Comparison of ENCODE assay signal across 10 cellular contexts in the genomic region with DNA sequence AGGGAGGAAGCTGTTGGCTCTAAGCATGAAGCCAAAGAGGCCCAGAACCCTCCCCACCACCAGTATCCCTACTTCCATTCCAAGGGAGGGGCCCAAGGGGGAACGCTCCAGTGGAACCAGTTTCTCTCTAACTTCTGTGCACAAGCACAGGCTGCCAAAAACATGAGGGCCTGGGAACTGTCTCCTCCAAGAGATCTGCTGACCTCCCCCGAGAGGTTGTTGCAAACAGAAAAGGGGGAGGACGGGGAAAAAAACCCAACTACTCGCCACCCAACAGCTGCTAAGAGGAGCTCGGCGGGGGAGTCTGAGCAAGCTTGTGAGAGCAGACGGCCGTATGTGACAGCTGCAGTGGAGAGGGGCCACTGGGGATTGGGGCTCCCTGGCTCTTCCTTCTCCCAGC. TPM values are rescaled to one million over a fixed set of nuclear protein-coding genes. Genes with fewer than 3 reads are reported as not detected.
A peak's percentile ranks its signal among the peaks of the same experiment; 100 is the strongest.
DNase-seq lines count a peak whose midpoint lies in the region; ATAC-seq lines count a peak whose summit lies in the region.
"Had no signal": no experiment of that assay in that cellular context is flagged by ENCODE, and none has a peak within 500 bp of the region (broad histone marks: within the 10 kb centered on the region; RNA-seq: fewer than 3 reads in every experiment).

No MANE protein-coding gene starts in this region.

- H3K36me3 Mint-ChIP-seq in activated T-cell treated with anti-CD3 and anti-CD28 coated beads, Interleukin-2, amount 50 U/mL, for 24 hours (ENCODE audit: low read depth) = peaks cover 73% of the 10 kb centered on the region
- H3K36me3 Mint-ChIP-seq in naive B cell = peaks cover 6 to 15% of the 10 kb centered on the region in 2 donors

- DNase-seq in activated T-cell treated with anti-CD3 and anti-CD28 coated beads, Interleukin-2, amount 50 U/mL, for 24 hours = no peak
- no peak for DNase-seq in activated T-cell treated with anti-CD3 and anti-CD28 coated beads, Interleukin-2, amount 50 U/mL, for 48 hours
- DNase-seq in naive B cell = no peak
- no peak for DNase-seq in SIG-M5 (lab: John Stamatoyannopoulos, UW)
- DNase-seq: activated T-cell treated with anti-CD3 and anti-CD28 coated beads, Interleukin-2, amount 50 U/mL, for 72 hours had no signal

- 44 to 55% methylated on average over 8 of the region's 8 CpGs for WGBS in esophagus, 2 donors
- WGBS in urinary bladder = 14% methylated on average over 8 of the region's 8 CpGs

- ATAC-seq in naive B cell (ENCODE audit: low read depth in 2 of 2) (no peak), GM19351 (IDR thresholded peaks at IDR 0.05; ENCODE audit: unreplicated experiment) (no peak), esophagus mucosa (no peak)
- ATAC-seq: activated T-cell treated with anti-CD3 and anti-CD28 coated beads, Interleukin-2, amount 50 U/mL, for 72 hours; GM12878 had no signal

- no peak overlapping the region for H3K4me3 Mint-ChIP-seq in activated T-cell treated with anti-CD3 and anti-CD28 coated beads, Interleukin-2, amount 50 U/mL, for 24 hours
- peak overlapping the region in 1 of 8 donors; percentile 5 for H3K4me3 Mint-ChIP-seq in naive B cell
- H3K4me3 Mint-ChIP-seq: activated T-cell treated with anti-CD3 and anti-CD28 coated beads, Interleukin-2, amount 50 U/mL, for 72 hours had no signal

- H3K4me1 ChIP-seq in esophagus (ENCODE audit: control insufficient read depth in 2 of 2, insufficient read depth in 2 of 2, low read length in 1 of 2) (peaks cover 0 to 4% of the 10 kb centered on the region in 2 donors), urinary bladder (ENCODE audit: insufficient read depth) (peaks cover 2% of the 10 kb centered on the region)

- H3K4me3 ChIP-seq in esophagus (ENCODE audit: low read depth in 1 of 2, low read length in 2 of 2) = no peak overlapping the region
- H3K4me3 ChIP-seq in urinary bladder (ENCODE audit: low read depth, low read length) = no peak overlapping the region
- H3K4me3 ChIP-seq: GM12878 had no signal

- no peaks in the 10 kb centered on the region for H3K9me3 ChIP-seq in esophagus (ENCODE audit: control insufficient read depth in 2 of 2, insufficient read depth in 1 of 2, low read depth in 1 of 2, low read length in 1 of 2)

- no peaks in the 10 kb centered on the region for H3K27me3 Mint-ChIP-seq in activated T-cell treated with anti-CD3 and anti-CD28 coated beads, Interleukin-2, amount 50 U/mL, for 24 hours
- no peaks in the 10 kb centered on the region for H3K27me3 Mint-ChIP-seq in naive B cell

- H3K36me3 ChIP-seq in esophagus (ENCODE audit: control insufficient read depth in 2 of 2, insufficient read depth in 2 of 2, low read length in 1 of 2) = peaks cover 0 to 18% of the 10 kb centered on the region in 2 donors
- H3K36me3 ChIP-seq in urinary bladder (ENCODE audit: insufficient read depth) = no peaks in the 10 kb centered on the region

- peak overlapping the region; percentile 78 for H3K27ac Mint-ChIP-seq in activated T-cell treated with anti-CD3 and anti-CD28 coated beads, Interleukin-2, amount 50 U/mL, for 24 hours
- peak overlapping the region in 4 of 6 donors; percentile 14 to 79 (median 62) for H3K27ac Mint-ChIP-seq in naive B cell
- H3K27ac Mint-ChIP-seq: activated T-cell treated with anti-CD3 and anti-CD28 coated beads, Interleukin-2, amount 50 U/mL, for 72 hours had no signal

- peaks cover 34% of the 10 kb centered on the region for H3K4me1 Mint-ChIP-seq in activated T-cell treated with anti-CD3 and anti-CD28 coated beads, Interleukin-2, amount 50 U/mL, for 24 hours (ENCODE audit: low read depth)
- peaks cover 21 to 45% (median 36%) of the 10 kb centered on the region in 3 donors for H3K4me1 Mint-ChIP-seq in naive B cell

- peak overlapping the region; percentile 0 to 78 for H3K27ac ChIP-seq in esophagus (ENCODE audit: low read depth in 2 of 2, low read length in 1 of 2)
- H3K27ac ChIP-seq in urinary bladder (ENCODE audit: low read depth) = peak overlapping the region; percentile 51

- no peaks in the 10 kb centered on the region for H3K27me3 ChIP-seq in esophagus (ENCODE audit: control insufficient read depth in 1 of 2, insufficient read depth in 2 of 2, low read length in 2 of 2)

- H3K9me3 Mint-ChIP-seq in activated T-cell treated with anti-CD3 and anti-CD28 coated beads, Interleukin-2, amount 50 U/mL, for 24 hours = no peaks in the 10 kb centered on the region
- H3K9me3 Mint-ChIP-seq in naive B cell = peaks cover 0 to 3% (median 0%) of the 10 kb centered on the region in 7 donors

RNA-seq across cellular contexts. Expression of gene SLC35B1, which starts 15.7 kb away (rescaled TPM):
- 10 to 100 TPM; 25.0 to 42.2 TPM for polyA plus RNA-seq in esophagus
- 10 to 100 TPM; 20.6 to 47.5 (median 25.7) TPM for polyA plus RNA-seq in naive B cell (ENCODE audit: low read depth in 6 of 6)
- total RNA-seq in urinary bladder = 27.0 TPM
- polyA plus RNA-seq in urinary bladder = 33.1 TPM
- 37.2 TPM for total RNA-seq in esophagus mucosa

RNA-seq across cellular contexts. Expression of gene FAM117A, which starts 40.5 kb away (rescaled TPM):
- 1 to 10 TPM; 4.8 to 5.9 TPM for polyA plus RNA-seq in esophagus
- polyA plus RNA-seq in naive B cell (ENCODE audit: low read depth in 6 of 6) = 10 to 100 TPM; 36.4 to 66.0 (median 54.3) TPM
- 6.2 TPM for total RNA-seq in urinary bladder
- polyA plus RNA-seq in urinary bladder = 33.1 TPM
- total RNA-seq in esophagus mucosa = 3.9 TPM

RNA-seq across cellular contexts. Expression of gene SPOP, which starts 45.5 kb away (rescaled TPM):
- polyA plus RNA-seq in esophagus (10 to 100 TPM; 15.1 to 22.6 TPM), naive B cell (ENCODE audit: low read depth in 6 of 6) (100 to 1,000 TPM in 1 of 6 donors, 10 to 100 TPM in 5; 78.4 to 131 (median 95.3) TPM), urinary bladder (92.4 TPM)
- total RNA-seq in urinary bladder (174 TPM), esophagus mucosa (27.9 TPM)
